ENCODE assay signal across 19 cellular contexts in genomic region chr22:44839721-44840120, GRCh38.
DNase-seq lines count a peak whose midpoint lies in the region; ATAC-seq, FAIRE-seq and TF ChIP-seq lines count a peak whose summit lies in the region.
"Had no signal": no experiment of that assay in that cellular context is flagged by ENCODE, and none has a peak within 500 bp of the region (broad histone marks: within the 10 kb centered on the region; RNA-seq: fewer than 3 reads in every experiment).

No MANE protein-coding gene starts in this region.

- TF ChIP-seq RAD21 in SK-N-SH (IDR thresholded peaks at IDR 0.05; ENCODE audit: low read length) (no peak), HepG2 (CRISPR knock-in tag; IDR thresholded peaks at IDR 0.05) (no peak)

- H3K4me2 ChIP-seq in SK-N-SH, result no peak overlapping the region
- H3K4me2 ChIP-seq in HepG2 (ENCODE audit: low read depth, low read length), result no peak overlapping the region
- H3K4me2 ChIP-seq: A549 had no signal

- H3K27ac ChIP-seq in SK-N-SH (ENCODE audit: low read depth in 2 of 2, low read length in 1 of 2) (no peak overlapping the region), HepG2 (ENCODE audit: extremely low read length, insufficient read depth, low read length) (no peak overlapping the region), adrenal gland (no peak overlapping the region)
- H3K27ac ChIP-seq: 22Rv1, A549 had no signal

- no peaks in the 10 kb centered on the region for H3K9me2 ChIP-seq in SK-N-SH

- H3K27me3 ChIP-seq in SK-N-SH (ENCODE audit: insufficient read depth) (no peaks in the 10 kb centered on the region), H7 (ENCODE audit: control insufficient read depth, insufficient read depth, low read length) (no peaks in the 10 kb centered on the region), HepG2 (ENCODE audit: control insufficient read depth in 1 of 2, insufficient read depth in 2 of 2, low read length in 2 of 2) (peaks cover 13 to 46% of the 10 kb centered on the region in 2 experiments), adrenal gland (no peaks in the 10 kb centered on the region)

- in situ Hi-C loops in HepG2 (cut with HindIII; ENCODE audit: extremely low pct_ligation_motif_present, low pct_unique_long_range_greater_than_20kb), result no loop called here

- no peaks in the 10 kb centered on the region for H4K20me1 ChIP-seq in SK-N-SH (ENCODE audit: insufficient read depth)
- H4K20me1 ChIP-seq in HepG2 (ENCODE audit: insufficient read depth, low read length), result no peaks in the 10 kb centered on the region

- no peaks in the 10 kb centered on the region for H3K36me3 ChIP-seq in SK-N-SH (replicated peaks in 1 of 2; ENCODE audit: control insufficient read depth in 1 of 2, insufficient read depth in 2 of 2, low read length in 1 of 2)
- H3K36me3 ChIP-seq in H7 (replicated peaks; ENCODE audit: control insufficient read depth, insufficient read depth, low read length), result peaks cover 2% of the 10 kb centered on the region
- no peaks in the 10 kb centered on the region for H3K36me3 ChIP-seq in HepG2 (replicated peaks in 1 of 2; ENCODE audit: control insufficient read depth in 1 of 2, insufficient read depth in 2 of 2, low read length in 2 of 2)
- H3K36me3 ChIP-seq in adrenal gland (replicated peaks in 1 of 2), result no peaks in the 10 kb centered on the region
- H3K36me3 ChIP-seq: HAP-1 had no signal

- no peak for FAIRE-seq in HepG2 (lab: Jason Lieb, UNC)
- FAIRE-seq in urothelium cell line (lab: Jason Lieb, UNC), result peak; percentile 32
- FAIRE-seq: A549, D721Med, G401.6, GM12891, GM18507, H1 had no signal

- H3K4me1 ChIP-seq in SK-N-SH (ENCODE audit: control insufficient read depth in 1 of 2, insufficient read depth in 2 of 2, low read depth in 1 of 2, low read length in 1 of 2), result peaks cover 0 to 7% of the 10 kb centered on the region in 2 experiments; a peak in 1 of 4 replicates
- no peaks in the 10 kb centered on the region for H3K4me1 ChIP-seq in HepG2 (ENCODE audit: insufficient read depth, low read length)
- no peaks in the 10 kb centered on the region for H3K4me1 ChIP-seq in adrenal gland (replicated peaks in 1 of 2)
- H3K4me1 ChIP-seq: A549, HAP-1 had no signal

- H2AFZ ChIP-seq in SK-N-SH (ENCODE audit: low read depth), result no peak overlapping the region
- no peak overlapping the region for H2AFZ ChIP-seq in HepG2 (ENCODE audit: low read length)

- H3K79me2 ChIP-seq in SK-N-SH (ENCODE audit: insufficient read depth) (no peaks in the 10 kb centered on the region), HepG2 (ENCODE audit: insufficient read depth, low read length) (no peaks in the 10 kb centered on the region)

- POLR2A ChIA-PET in SK-N-SH (lab: Yijun Ruan, JAX), result no interaction called here
- POLR2A ChIA-PET in HepG2 (lab: Yijun Ruan, JAX), result no interaction called here

- H3K9ac ChIP-seq in SK-N-SH (no peak overlapping the region), HepG2 (ENCODE audit: insufficient read depth, low read depth, low read length) (no peak overlapping the region)

- TF ChIP-seq POLR2A in HepG2 (IDR thresholded peaks at IDR 0.05; ENCODE audit: insufficient read depth in 1 of 2, low read depth in 2 of 2, low read length in 2 of 2) (no peak), adrenal gland (IDR thresholded peaks at IDR 0.05) (no peak)

- no peak for ATAC-seq in SK-N-SH treated with all-trans-retinoic acid at 6 μM for 48 hours
- ATAC-seq in HepG2, result no peak
- ATAC-seq: A549 had no signal

- intact Hi-C loops in HepG2 (cut with micrococcal nuclease; ENCODE audit: unreplicated experiment), result no loop called here
- intact Hi-C loops in adrenal gland (cut with DNase I), result no loop called here

- CTCF ChIA-PET in SK-N-SH (lab: Yijun Ruan, JAX) (interaction anchor here (1.5 to 1.6 kb wide), 3 partner anchors 10 to 257 kb away, joined by 3 to 5 read pairs (median 5); no protein-coding TSS in a partner anchor), HepG2 (lab: Yijun Ruan, JAX; ENCODE audit: low intra/inter-chr PET ratio, low total read pairs) (no interaction called here)

- TF ChIP-seq EP300 in SK-N-SH (IDR thresholded peaks at IDR 0.05; ENCODE audit: borderline replicate concordance in 1 of 2, low read depth in 1 of 2, low read length in 1 of 2), result no peak
- no peak for TF ChIP-seq EP300 in HepG2 (IDR thresholded peaks at IDR 0.05; ENCODE audit: low read depth in 2 of 2, low read length in 2 of 2)
- no peak for TF ChIP-seq EP300 in HepG2 (CRISPR knock-in tag; IDR thresholded peaks at IDR 0.05; ENCODE audit: borderline replicate concordance)

- no peaks in the 10 kb centered on the region for H3K9me3 ChIP-seq in SK-N-SH
- H3K9me3 ChIP-seq in HepG2 (ENCODE audit: low read length), result no peaks in the 10 kb centered on the region
- H3K9me3 ChIP-seq in adrenal gland (replicated peaks in 1 of 3), result no peaks in the 10 kb centered on the region
- H3K9me3 ChIP-seq: A549, HAP-1 had no signal

- no peak for TF ChIP-seq CTCF in SK-N-SH (IDR thresholded peaks at IDR 0.05)
- TF ChIP-seq CTCF in HepG2 (CRISPR knock-in tag; IDR thresholded peaks at IDR 0.05), result no peak
- TF ChIP-seq CTCF in adrenal gland (IDR thresholded peaks at IDR 0.05), result no peak

- H3K4me3 ChIP-seq in SK-N-SH (ENCODE audit: low read depth in 2 of 2, low read length in 1 of 2), result no peak overlapping the region
- no peak overlapping the region for H3K4me3 ChIP-seq in H7 (ENCODE audit: insufficient read depth, low read depth, low read length)
- H3K4me3 ChIP-seq in HepG2 (replicated peaks in 1 of 3; ENCODE audit: insufficient read depth in 1 of 3, low read depth in 2 of 3, low read length in 3 of 3), result no peak overlapping the region
- no peak overlapping the region for H3K4me3 ChIP-seq in adrenal gland
- H3K4me3 ChIP-seq: A549, HAP-1 had no signal

- 66% methylated on average over 12 of the region's 13 CpGs for WGBS in SK-N-SH (ENCODE audit: low lambda C conversion rate)
- WGBS in HepG2 (ENCODE audit: low lambda C conversion rate), result 8% methylated on average over 2 of the region's 13 CpGs
- 83 to 89% (median 88%) methylated on average over 13 of the region's 13 CpGs for WGBS in adrenal gland, 4 donors

- DNase-seq in SK-N-SH (peak; percentile 7), H7 (peak; percentile 13), HepG2 (ENCODE audit: low spot score) (no peak), urothelium cell line (ENCODE audit: low spot score) (no peak), adrenal gland (no peak), NOMO-1 (lab: John Stamatoyannopoulos, UW; ENCODE audit: unreplicated experiment in 2 of 2) (no peak), NCI-H2081 treated with DMSO at 0.1 percent for 48 hours (lab: John Stamatoyannopoulos, UW) (no peak)
- DNase-seq: AML-193; CD4-positive, CD25-positive, alpha-beta regulatory T cell; COR-L47 had no signal

- no TSS peak for BruUV-seq in HepG2 (replicated peaks; lab: Mats Ljungman, UMichigan)

- H3F3A ChIP-seq in SK-N-SH (replicated peaks; ENCODE audit: insufficient read depth), result no peaks in the 10 kb centered on the region

TF ChIP-seq in SK-N-SH, 30 proteins besides CTCF, POLR2A, EP300 and RAD21 (continues in another document):
- no peak for TF ChIP-seq RXRA (IDR thresholded peaks at IDR 0.05; ENCODE audit: borderline replicate concordance, low read depth)
- no peak for TF ChIP-seq TCF12 (IDR thresholded peaks at IDR 0.05)
- no peak for TF ChIP-seq YY1 (IDR thresholded peaks at IDR 0.05; ENCODE audit: low read depth)
- TF ChIP-seq USF2 (IDR thresholded peaks at IDR 0.05; ENCODE audit: borderline replicate concordance, low read depth, low read length), result no peak

TF ChIP-seq in SK-N-SH treated with all-trans-retinoic acid at 6 μM for 48 hours, 23 proteins besides CTCF, POLR2A, EP300 and RAD21 (continues in another document):
- TF ChIP-seq ZFP3 (CRISPR knock-in tag; IDR thresholded peaks at IDR 0.05) (no peak), RARB (CRISPR knock-in tag; IDR thresholded peaks at IDR 0.05) (no peak), TOX (CRISPR knock-in tag; IDR thresholded peaks at IDR 0.05; ENCODE audit: borderline replicate concordance) (no peak), PPARA (CRISPR knock-in tag; IDR thresholded peaks at IDR 0.05; ENCODE audit: borderline replicate concordance) (no peak), ZNF70 (CRISPR knock-in tag; IDR thresholded peaks at IDR 0.05) (no peak), OSR1 (CRISPR knock-in tag; IDR thresholded peaks at IDR 0.05) (no peak), BACH2 (CRISPR knock-in tag; IDR thresholded peaks at IDR 0.05; ENCODE audit: borderline replicate concordance) (no peak)

TF ChIP-seq in HepG2, 621 proteins besides CTCF, POLR2A, EP300 and RAD21:
- TF ChIP-seq ZNF589 (CRISPR knock-in tag; conservative IDR thresholded peaks at IDR 0.05) (no peak), CREB1 (IDR thresholded peaks at IDR 0.05) (0 out of 2 replicates have a peak, but pooled peaks have one; percentile 6), CREB1 (CRISPR knock-in tag; IDR thresholded peaks at IDR 0.05) (no peak)

Comparison
In these comparisons a context has a peak if more than half of its experiments do, and no peak if none do; other contexts are left out.
1. DNase-seq: peak in SK-N-SH (single experiment) and H7 (single experiment); none in HepG2 (single experiment), urothelium cell line (single experiment), adrenal gland (0 of 7), NOMO-1 (0 of 2) and NCI-H2081 treated with DMSO at 0.1 percent for 48 hours (single experiment).